In genomic region chr12:116609715-116610114, GRCh38 we compare ENCODE assay signal across 9 cellular contexts. TPM values are rescaled to one million over a fixed set of nuclear protein-coding genes. Genes with fewer than 3 reads are reported as not detected.
A peak's percentile ranks its signal among the peaks of the same experiment; 100 is the strongest.
DNase-seq lines count a peak whose midpoint lies in the region; ATAC-seq and TF ChIP-seq lines count a peak whose summit lies in the region.
"Had no signal": no experiment of that assay in that cellular context is flagged by ENCODE, and none has a peak within 500 bp of the region (broad histone marks: within the 10 kb centered on the region; RNA-seq: fewer than 3 reads in every experiment).

No MANE protein-coding gene starts in this region.

- no peaks in the 10 kb centered on the region for H3K9me3 ChIP-seq in Caco-2
- peaks cover 13% of the 10 kb centered on the region for H3K9me3 ChIP-seq in KOPT-K1 (ENCODE audit: insufficient read depth, low read length, poor library complexity, severe bottlenecking)
- H3K9me3 ChIP-seq in prostate gland = no peaks in the 10 kb centered on the region
- H3K9me3 ChIP-seq in left lung = no peaks in the 10 kb centered on the region

- no peak overlapping the region for H3K4me3 ChIP-seq in Caco-2 (ENCODE audit: low read depth, low read length)
- no peak overlapping the region for H3K4me3 ChIP-seq in prostate gland
- H3K4me3 ChIP-seq in left lung = no peak overlapping the region

- no peaks in the 10 kb centered on the region for H3K27me3 ChIP-seq in Caco-2 (replicated peaks; ENCODE audit: control insufficient read depth, insufficient read depth, low read length)
- no peaks in the 10 kb centered on the region for H3K27me3 ChIP-seq in prostate gland (replicated peaks; ENCODE audit: insufficient read depth)
- no peaks in the 10 kb centered on the region for H3K27me3 ChIP-seq in left lung

- H3K4me1 ChIP-seq in Caco-2 (peaks cover 25% of the 10 kb centered on the region), prostate gland (replicated peaks) (peaks cover 5% of the 10 kb centered on the region), left lung (peaks cover 5 to 15% of the 10 kb centered on the region in 2 donors)

- intact Hi-C loops in Caco-2 (cut with micrococcal nuclease; ENCODE audit: unreplicated experiment) (loop anchor here (5.0 kb wide), 1 partner anchor 88 kb away; no protein-coding TSS in a partner anchor), prostate gland (cut with DNase I) (no loop called here), left lung (cut with DNase I) (loop anchor here in 1 of 2 donors (10.0 kb wide), 1 partner anchor 465 kb away; no protein-coding TSS in a partner anchor)

- H3K27ac ChIP-seq in KOPT-K1 (ENCODE audit: low read depth, low read length, poor library complexity, severe bottlenecking) = peak overlapping the region; percentile 50
- H3K27ac ChIP-seq in prostate gland = no peak overlapping the region
- no peak overlapping the region for H3K27ac ChIP-seq in left lung
- H3K27ac ChIP-seq: epithelial cell of prostate had no signal

- H3K36me3 ChIP-seq in Caco-2 (ENCODE audit: control insufficient read depth, insufficient read depth, low read length) (no peaks in the 10 kb centered on the region), KOPT-K1 (ENCODE audit: insufficient read depth, low read length) (no peaks in the 10 kb centered on the region), prostate gland (no peaks in the 10 kb centered on the region), left lung (no peaks in the 10 kb centered on the region)

- H3K36me3 Mint-ChIP-seq in Caco-2 (ENCODE audit: insufficient read depth, unreplicated experiment) = peaks cover 6% of the 10 kb centered on the region
- no peaks in the 10 kb centered on the region for H3K36me3 Mint-ChIP-seq in activated naive CD8-positive, alpha-beta T cell treated with anti-CD3 and anti-CD28 coated beads for 36 hours
- H3K36me3 Mint-ChIP-seq in nephron (ENCODE audit: low read depth) = no peaks in the 10 kb centered on the region

- no TSS peak for BruUV-seq in Caco-2 (replicated peaks; lab: Mats Ljungman, UMichigan)

- TF ChIP-seq CTCF in Caco-2 (IDR thresholded peaks at IDR 0.05; ENCODE audit: insufficient read depth in 1 of 2, low read depth in 1 of 2, low read length in 1 of 2, severe bottlenecking in 1 of 2, unreplicated experiment in 1 of 2) (peak in 1 of 2 experiments; percentile 10), nephron (IDR thresholded peaks at IDR 0.05; ENCODE audit: unreplicated experiment in 3 of 3) (peak in 2 of 3 experiments; percentile 11 to 21), prostate gland (IDR thresholded peaks at IDR 0.05) (peak in 1 of 4 experiments; percentile 7), left lung (IDR thresholded peaks at IDR 0.05) (no peak)

- WGBS in prostate gland = 95% methylated on average over 5 of the region's 5 CpGs

- POLR2A ChIA-PET in Caco-2 (lab: Charles Lee) = no interaction called here

- H3K9me3 Mint-ChIP-seq in Caco-2 (ENCODE audit: unreplicated experiment) = no peaks in the 10 kb centered on the region
- no peaks in the 10 kb centered on the region for H3K9me3 Mint-ChIP-seq in activated naive CD8-positive, alpha-beta T cell treated with anti-CD3 and anti-CD28 coated beads for 36 hours
- peaks cover 3% of the 10 kb centered on the region for H3K9me3 Mint-ChIP-seq in nephron

- peaks cover 38% of the 10 kb centered on the region for H3K4me1 Mint-ChIP-seq in Caco-2 (ENCODE audit: low read depth, unreplicated experiment)
- peaks cover 3% of the 10 kb centered on the region for H3K4me1 Mint-ChIP-seq in activated naive CD8-positive, alpha-beta T cell treated with anti-CD3 and anti-CD28 coated beads for 36 hours
- peaks cover 23% of the 10 kb centered on the region for H3K4me1 Mint-ChIP-seq in nephron

- DNase-seq in Caco-2 = peak; percentile 54 to 55
- peak; percentile 13 for DNase-seq in activated naive CD8-positive, alpha-beta T cell treated with anti-CD3 and anti-CD28 coated beads for 36 hours
- DNase-seq in prostate gland (ENCODE audit: low spot score) = no peak
- no peak for DNase-seq in GM03348 (ENCODE audit: low spot score)
- no peak for DNase-seq in left lung

- no peak for TF ChIP-seq POLR2A in prostate gland (IDR thresholded peaks at IDR 0.05)

- ATAC-seq in HG03280 (IDR thresholded peaks at IDR 0.05; ENCODE audit: unreplicated experiment) (no peak), left lung (no peak)

- no peaks in the 10 kb centered on the region for H3K27me3 Mint-ChIP-seq in Caco-2 (ENCODE audit: insufficient read depth, unreplicated experiment)
- no peaks in the 10 kb centered on the region for H3K27me3 Mint-ChIP-seq in activated naive CD8-positive, alpha-beta T cell treated with anti-CD3 and anti-CD28 coated beads for 36 hours
- H3K27me3 Mint-ChIP-seq in nephron (ENCODE audit: low read depth) = peaks cover 13% of the 10 kb centered on the region

- CTCF ChIA-PET in Caco-2 (lab: Charles Lee) = interaction anchor here (1.4 kb wide), 1 partner anchor 9 kb away, joined by 4 read pairs; no protein-coding TSS in a partner anchor

- no peak overlapping the region for H3K4me3 Mint-ChIP-seq in Caco-2 (ENCODE audit: unreplicated experiment)
- H3K4me3 Mint-ChIP-seq in activated naive CD8-positive, alpha-beta T cell treated with anti-CD3 and anti-CD28 coated beads for 36 hours = no peak overlapping the region
- no peak overlapping the region for H3K4me3 Mint-ChIP-seq in nephron

- H3K27ac Mint-ChIP-seq in Caco-2 (ENCODE audit: unreplicated experiment) (peak overlapping the region; percentile 32), nephron (peak overlapping the region in 1 of 3 experiments; percentile 65)
- H3K27ac Mint-ChIP-seq in activated naive CD8-positive, alpha-beta T cell treated with anti-CD3 and anti-CD28 coated beads for 36 hours = no peak overlapping the region

RNA-seq across cellular contexts. Expression of gene MAP1LC3B2, which starts 50.5 kb away (rescaled TPM):
- total RNA-seq in Caco-2 (2022) (1.8 TPM in 1 of 2 replicates, not detected in the other), prostate gland (1 to 10 TPM in 1 of 2 donors, not detected in 1; 1.6 TPM), left lung (1 to 10 TPM in 1 of 2 donors, not detected in 1; 1.5 TPM)
- 1 to 10 TPM in 1 of 2 experiments, under 1 TPM in 1; 0.74 to 1.7 TPM for total RNA-seq in activated naive CD8-positive, alpha-beta T cell treated with anti-CD3 and anti-CD28 coated beads for 36 hours

Comparison
In these comparisons a context has a peak if more than half of its experiments do, and no peak if none do; other contexts are left out.
1. DNase-seq: peak in Caco-2 (2 of 2) and activated naive CD8-positive, alpha-beta T cell treated with anti-CD3 and anti-CD28 coated beads for 36 hours (single experiment); none in prostate gland (single experiment), GM03348 (single experiment) and left lung (0 of 2).
2. CTCF ChIP-seq: peak in nephron (2 of 3); none in left lung (0 of 2).